ENCODE assay signal across 16 cellular contexts in genomic region chr1:225004396-225004795, GRCh38.
A peak's percentile ranks its signal among the peaks of the same experiment; 100 is the strongest.
DNase-seq lines count a peak whose midpoint lies in the region; ATAC-seq and TF ChIP-seq lines count a peak whose summit lies in the region.
"Had no signal": no experiment of that assay in that cellular context is flagged by ENCODE, and none has a peak within 500 bp of the region (broad histone marks: within the 10 kb centered on the region; RNA-seq: fewer than 3 reads in every experiment).

No MANE protein-coding gene starts in this region.

- DNase-seq in HFFc6 (no peak), astrocyte of the hippocampus (ENCODE audit: low read depth, low spot score) (peak; percentile 12), iPS-NIHi7 (ENCODE audit: extremely low spot score) (peak; percentile 12), NCI-H1105 (lab: John Stamatoyannopoulos, UW) (no peak), SHP77 treated with DMSO at 0.1 percent for 48 hours (lab: John Stamatoyannopoulos, UW) (no peak)
- DNase-seq: activated B cell treated with CpG ODN at 0.5 μM for 24 hours; Karpas-422; NCI-H2081; stimulated activated naive CD8-positive, alpha-beta T cell treated with anti-CD3 and anti-CD28 coated beads, Interleukin-15, Interleukin-2, amounts not matched to agents 100 U/mL and 50 U/mL, for 24 hours had no signal

- H3K27me3 Mint-ChIP-seq in HFFc6 (ENCODE audit: insufficient read depth) = no peaks in the 10 kb centered on the region
- H3K27me3 Mint-ChIP-seq: activated B cell treated with CpG ODN at 0.5 μM for 24 hours had no signal

- TF ChIP-seq CTCF in C4-2B (conservative IDR thresholded peaks at IDR 0.05) = peak; percentile 53
- peak; percentile 45 for TF ChIP-seq CTCF in HFFc6 (IDR thresholded peaks at IDR 0.05)

- H3K36me3 Mint-ChIP-seq in HFFc6 (ENCODE audit: low read depth) = peaks cover 13% of the 10 kb centered on the region
- H3K36me3 Mint-ChIP-seq: memory B cell had no signal

- no peak for ATAC-seq in HG03342 (IDR thresholded peaks at IDR 0.05; ENCODE audit: unreplicated experiment)
- no peak for ATAC-seq in GM19397 (IDR thresholded peaks at IDR 0.05; ENCODE audit: unreplicated experiment)
- ATAC-seq: stimulated activated naive CD8-positive, alpha-beta T cell treated with anti-CD3 and anti-CD28 coated beads, Interleukin-15, Interleukin-2, amounts not matched to agents 100 U/mL and 50 U/mL, for 24 hours had no signal

- H3K27ac Mint-ChIP-seq in HFFc6 = no peak overlapping the region
- H3K27ac Mint-ChIP-seq: activated B cell treated with CpG ODN at 0.5 μM for 24 hours; activated naive CD4-positive, alpha-beta T cell treated with anti-CD3 and anti-CD28 coated beads, Interleukin-2, amount 50 U/mL, for 24 hours; memory B cell had no signal

- H3K4me1 Mint-ChIP-seq in HFFc6 (ENCODE audit: low read depth) = no peaks in the 10 kb centered on the region
- H3K4me1 Mint-ChIP-seq: activated B cell treated with CpG ODN at 0.5 μM for 24 hours; activated naive CD4-positive, alpha-beta T cell treated with anti-CD3 and anti-CD28 coated beads, Interleukin-2, amount 50 U/mL, for 24 hours; memory B cell had no signal

- H3K27ac ChIP-seq in C4-2B = no peak overlapping the region
- H3K27ac ChIP-seq: coronary artery, vagina had no signal

- H3K9me3 Mint-ChIP-seq in HFFc6 = peaks cover 24% of the 10 kb centered on the region

- H3K4me3 Mint-ChIP-seq in HFFc6 = no peak overlapping the region
- H3K4me3 Mint-ChIP-seq: activated B cell treated with CpG ODN at 0.5 μM for 24 hours; activated naive CD4-positive, alpha-beta T cell treated with anti-CD3 and anti-CD28 coated beads, Interleukin-2, amount 50 U/mL, for 24 hours; memory B cell had no signal

Comparison
In these comparisons a context has a peak if more than half of its experiments do, and no peak if none do; other contexts are left out.
1. DNase-seq: peak in astrocyte of the hippocampus (single experiment) and iPS-NIHi7 (single experiment); none in HFFc6 (single experiment), NCI-H1105 (single experiment) and SHP77 treated with DMSO at 0.1 percent for 48 hours (single experiment).